In genomic region chr12:14766649-14767215, GRCh38 we compare ENCODE assay signal across 1 cellular context.
TF ChIP-seq lines count a peak whose summit lies in the region.

No MANE protein-coding gene starts in this region.

TF ChIP-seq in GM23338, 12 proteins besides CTCF, POLR2A, EP300 and RAD21:
- TF ChIP-seq ZNF462 (CRISPR knock-in tag; IDR thresholded peaks at IDR 0.05), result no peak
- no peak for TF ChIP-seq ETS1 (IDR thresholded peaks at IDR 0.05)
- no peak for TF ChIP-seq CREB1 (CRISPR knock-in tag; IDR thresholded peaks at IDR 0.05; ENCODE audit: low read depth)
- no peak for TF ChIP-seq STAT1 (IDR thresholded peaks at IDR 0.05; ENCODE audit: unreplicated experiment)
- TF ChIP-seq REST (IDR thresholded peaks at IDR 0.05; ENCODE audit: unreplicated experiment), result no peak
- no peak for TF ChIP-seq JUNB (IDR thresholded peaks at IDR 0.05; ENCODE audit: unreplicated experiment)
- TF ChIP-seq NANOG (IDR thresholded peaks at IDR 0.05; ENCODE audit: borderline replicate concordance), result no peak
- TF ChIP-seq EZH2phosphoT487 (IDR thresholded peaks at IDR 0.05; ENCODE audit: unreplicated experiment), result no peak
- no peak for TF ChIP-seq ZNF331 (CRISPR knock-in tag; IDR thresholded peaks at IDR 0.05; ENCODE audit: low read depth)
